Comparison of ENCODE assay signal across 8 cellular contexts in the genomic region with DNA sequence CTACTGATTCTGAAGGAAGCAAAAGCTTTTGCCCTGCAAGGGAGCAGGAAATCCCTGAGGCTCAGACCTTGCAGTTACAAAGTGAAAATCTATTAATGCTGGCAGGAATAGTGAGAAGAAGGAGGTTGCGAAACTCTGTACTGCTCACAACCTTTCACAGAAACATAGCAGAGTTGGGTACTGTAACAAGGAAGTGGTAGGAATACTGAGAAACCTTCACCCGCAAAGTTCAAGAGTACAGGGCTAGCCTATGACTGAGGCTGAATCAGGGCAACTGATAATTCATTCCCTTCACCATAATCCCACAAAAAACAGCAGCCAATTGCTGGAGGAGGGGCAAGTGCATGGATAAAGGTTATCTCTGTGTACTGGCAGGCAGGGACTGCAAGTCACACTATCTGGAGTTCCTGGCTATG. TPM values are rescaled to one million over a fixed set of nuclear protein-coding genes. Genes with fewer than 3 reads are reported as not detected.
A peak's percentile ranks its signal among the peaks of the same experiment; 100 is the strongest.
DNase-seq lines count a peak whose midpoint lies in the region; ATAC-seq and TF ChIP-seq lines count a peak whose summit lies in the region.

No MANE protein-coding gene starts in this region.

- H3K27me3 Mint-ChIP-seq in CD8-positive, alpha-beta memory T cell, result no peaks in the 10 kb centered on the region
- H3K27me3 Mint-ChIP-seq in activated T-helper 1 cell treated with anti-CD3 and anti-CD28 coated beads, Interleukin-12 subunit alpha, Interleukin-12 subunit beta, Interleukin-2, Interleukin-4 antibody, amounts not matched to agents 30 ng/mL and 10 ng/mL and 1 ng/mL, durations not matched to agents 14 hours and 24 hours and 36 hours (ENCODE audit: insufficient read depth), result peaks cover 3% of the 10 kb centered on the region

- H3K27ac ChIP-seq in CD8-positive, alpha-beta memory T cell (ENCODE audit: low read depth, low read length), result no peak overlapping the region
- H3K27ac ChIP-seq in ascending aorta, result no peak overlapping the region

- H3K36me3 Mint-ChIP-seq in CD8-positive, alpha-beta memory T cell, result no peaks in the 10 kb centered on the region
- H3K36me3 Mint-ChIP-seq in activated T-helper 1 cell treated with anti-CD3 and anti-CD28 coated beads, Interleukin-12 subunit alpha, Interleukin-12 subunit beta, Interleukin-2, Interleukin-4 antibody, amounts not matched to agents 30 ng/mL and 10 ng/mL and 1 ng/mL, durations not matched to agents 14 hours and 24 hours and 36 hours (ENCODE audit: low read depth), result no peaks in the 10 kb centered on the region

- POLR2A ChIA-PET in CD8-positive, alpha-beta memory T cell (lab: Charles Lee), result no interaction called here

- no peaks in the 10 kb centered on the region for H3K9me3 ChIP-seq in CD8-positive, alpha-beta memory T cell (ENCODE audit: low read length)
- H3K9me3 ChIP-seq in ascending aorta, result no peaks in the 10 kb centered on the region

- DNase-seq in NOMO-1 treated with DMSO at 0.1 percent for 48 hours (lab: John Stamatoyannopoulos, UW; ENCODE audit: unreplicated experiment) (peak; percentile 68), left colon (no peak), NCI-H2107 treated with DMSO at 0.1 percent for 48 hours (lab: John Stamatoyannopoulos, UW; ENCODE audit: unreplicated experiment) (no peak), ascending aorta (ENCODE audit: low spot score in 2 of 2) (no peak)
- DNase-seq in CD8-positive, alpha-beta memory T cell, result no peak
- DNase-seq in activated T-helper 1 cell treated with anti-CD3 and anti-CD28 coated beads, Interleukin-12 subunit alpha, Interleukin-12 subunit beta, Interleukin-2, Interleukin-4 antibody, amounts not matched to agents 30 ng/mL and 10 ng/mL and 1 ng/mL, durations not matched to agents 14 hours and 24 hours and 36 hours (ENCODE audit: low spot score), result no peak

- no peaks in the 10 kb centered on the region for H3K36me3 ChIP-seq in CD8-positive, alpha-beta memory T cell (ENCODE audit: insufficient read depth, low read length)
- no peaks in the 10 kb centered on the region for H3K36me3 ChIP-seq in ascending aorta

- ATAC-seq in GM18517 (IDR thresholded peaks at IDR 0.05; ENCODE audit: unreplicated experiment) (peak; percentile 66), HG02763 (IDR thresholded peaks at IDR 0.05; ENCODE audit: unreplicated experiment) (peak; percentile 91), left colon (peak; percentile 92)

- no peak overlapping the region for H3K4me3 ChIP-seq in CD8-positive, alpha-beta memory T cell (ENCODE audit: low read length)
- H3K4me3 ChIP-seq in ascending aorta, result no peak overlapping the region

- no peak overlapping the region for H3K4me3 Mint-ChIP-seq in CD8-positive, alpha-beta memory T cell
- H3K4me3 Mint-ChIP-seq in activated T-helper 1 cell treated with anti-CD3 and anti-CD28 coated beads, Interleukin-12 subunit alpha, Interleukin-12 subunit beta, Interleukin-2, Interleukin-4 antibody, amounts not matched to agents 30 ng/mL and 10 ng/mL and 1 ng/mL, durations not matched to agents 14 hours and 24 hours and 36 hours, result no peak overlapping the region

- CTCF ChIA-PET in CD8-positive, alpha-beta memory T cell (lab: Charles Lee), result no interaction called here

- no peaks in the 10 kb centered on the region for H3K27me3 ChIP-seq in CD8-positive, alpha-beta memory T cell (ENCODE audit: insufficient read depth, low read length, poor library complexity, severe bottlenecking)
- H3K27me3 ChIP-seq in ascending aorta, result no peaks in the 10 kb centered on the region

- no peaks in the 10 kb centered on the region for H3K4me1 Mint-ChIP-seq in CD8-positive, alpha-beta memory T cell
- H3K4me1 Mint-ChIP-seq in activated T-helper 1 cell treated with anti-CD3 and anti-CD28 coated beads, Interleukin-12 subunit alpha, Interleukin-12 subunit beta, Interleukin-2, Interleukin-4 antibody, amounts not matched to agents 30 ng/mL and 10 ng/mL and 1 ng/mL, durations not matched to agents 14 hours and 24 hours and 36 hours (ENCODE audit: low read depth), result peaks cover 11% of the 10 kb centered on the region

- H3K4me1 ChIP-seq in CD8-positive, alpha-beta memory T cell (ENCODE audit: insufficient read depth, low read length), result no peaks in the 10 kb centered on the region
- H3K4me1 ChIP-seq in ascending aorta, result no peaks in the 10 kb centered on the region

- peaks cover 0 to 10% (median 3%) of the 10 kb centered on the region in 5 donors for H3K9me3 Mint-ChIP-seq in CD8-positive, alpha-beta memory T cell
- H3K9me3 Mint-ChIP-seq in activated T-helper 1 cell treated with anti-CD3 and anti-CD28 coated beads, Interleukin-12 subunit alpha, Interleukin-12 subunit beta, Interleukin-2, Interleukin-4 antibody, amounts not matched to agents 30 ng/mL and 10 ng/mL and 1 ng/mL, durations not matched to agents 14 hours and 24 hours and 36 hours, result peaks cover 11% of the 10 kb centered on the region

- TF ChIP-seq CTCF in ascending aorta (IDR thresholded peaks at IDR 0.05), result no peak

- intact Hi-C loops in left colon (cut with DNase I, micrococcal nuclease), result no loop called here
- intact Hi-C loops in activated T-helper 1 cell treated with anti-CD3 and anti-CD28 coated beads, Interleukin-12 subunit alpha, Interleukin-12 subunit beta, Interleukin-2, Interleukin-4 antibody, amounts not matched to agents 30 ng/mL and 10 ng/mL and 1 ng/mL, durations not matched to agents 14 hours and 24 hours and 36 hours (cut with micrococcal nuclease), result no loop called here
- intact Hi-C loops in ascending aorta (cut with DNase I), result no loop called here

- no peak overlapping the region for H3K27ac Mint-ChIP-seq in CD8-positive, alpha-beta memory T cell
- H3K27ac Mint-ChIP-seq in activated T-helper 1 cell treated with anti-CD3 and anti-CD28 coated beads, Interleukin-12 subunit alpha, Interleukin-12 subunit beta, Interleukin-2, Interleukin-4 antibody, amounts not matched to agents 30 ng/mL and 10 ng/mL and 1 ng/mL, durations not matched to agents 14 hours and 24 hours and 36 hours, result no peak overlapping the region

RNA-seq across cellular contexts. Expression of a gene that starts 23.9 kb away (rescaled TPM):
- total RNA-seq in left colon, result 10 to 100 TPM; 44.8 to 46.4 TPM
- under 1 TPM; 0.64 to 0.79 TPM for total RNA-seq in CD8-positive, alpha-beta memory T cell
- polyA plus RNA-seq in CD8-positive, alpha-beta memory T cell, result 0.43 TPM
- total RNA-seq in activated T-helper 1 cell treated with anti-CD3 and anti-CD28 coated beads, Interleukin-12 subunit alpha, Interleukin-12 subunit beta, Interleukin-2, Interleukin-4 antibody, amounts not matched to agents 30 ng/mL and 10 ng/mL and 1 ng/mL, durations not matched to agents 14 hours and 24 hours and 36 hours, result 4.7 and 5.5 TPM in 2 replicates
- total RNA-seq in ascending aorta, result 55.8 TPM
